Comparison of ENCODE assay signal across 1 cellular context in the genomic region with DNA sequence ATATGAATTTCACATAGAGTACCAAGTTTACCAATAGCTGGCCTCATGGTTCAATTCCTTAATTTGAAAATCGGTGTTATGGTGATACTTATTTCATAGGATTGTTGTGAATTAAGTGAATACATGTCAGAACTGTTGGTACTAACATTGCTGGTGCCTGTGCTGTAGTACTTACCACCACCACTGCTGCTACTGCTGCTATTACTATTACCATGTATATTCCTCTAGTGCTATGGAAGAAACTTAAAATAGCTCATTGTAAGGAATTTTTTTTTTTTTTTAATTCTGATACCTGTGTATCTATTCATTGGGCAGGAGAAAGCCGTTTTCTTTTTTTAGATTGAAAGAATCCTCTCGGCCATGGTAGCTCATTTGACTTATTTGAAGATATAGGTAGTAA.
TF ChIP-seq lines count a peak whose summit lies in the region.

No MANE protein-coding gene starts in this region.

TF ChIP-seq in K562, 482 proteins besides CTCF, POLR2A, EP300 and RAD21:
- no peak for TF ChIP-seq ZNF699 (CRISPR knock-in tag; IDR thresholded peaks at IDR 0.05; ENCODE audit: insufficient replicate concordance)
